29 cellular contexts compared by ENCODE assay signal in genomic region chr2:168373468-168373867, GRCh38.
"Had no signal": no experiment of that assay in that cellular context is flagged by ENCODE, and none has a peak within 500 bp of the region (broad histone marks: within the 10 kb centered on the region; RNA-seq: fewer than 3 reads in every experiment).

No MANE protein-coding gene starts in this region.

- H3K4me1 Mint-ChIP-seq: stimulated activated memory B cell treated with anti-CD40 and anti-IgM and Interleukin-4, amounts not matched to agents 10 μg/mL and 1 μg/mL and 100 μg/mL, for 72 hours had no signal

- H3K27ac Mint-ChIP-seq: stimulated activated effector memory CD8-positive, alpha-beta T cell treated with anti-CD3 and anti-CD28 coated beads, Interleukin-12 subunit alpha, Interleukin-12 subunit beta, amount 100 ng/mL, for 72 hours; stimulated activated memory B cell treated with anti-CD40 and anti-IgM and Interleukin-4, amounts not matched to agents 10 μg/mL and 1 μg/mL and 100 μg/mL, for 72 hours; stimulated activated naive B cell treated with anti-CD40 and anti-IgM and Interleukin-4, amounts not matched to agents 10 μg/mL and 1 μg/mL and 100 μg/mL, for 72 hours; stimulated activated naive CD8-positive, alpha-beta T cell treated with anti-CD3 and anti-CD28 coated beads, Interleukin-15, amount 100 ng/mL, for 72 hours; stimulated activated naive CD8-positive, alpha-beta T cell treated with anti-CD3 and anti-CD28 coated beads, Interleukin-15, Interleukin-2, amounts not matched to agents 100 ng/mL and 50 ng/mL, for 24 hours; type B pancreatic cell had no signal

- H3K36me3 Mint-ChIP-seq: stimulated activated effector memory CD8-positive, alpha-beta T cell treated with anti-CD3 and anti-CD28 coated beads, Interleukin-12 subunit alpha, Interleukin-12 subunit beta, amount 100 ng/mL, for 72 hours; stimulated activated memory B cell treated with anti-CD40 and anti-IgM and Interleukin-4, amounts not matched to agents 10 μg/mL and 1 μg/mL and 100 μg/mL, for 72 hours; type B pancreatic cell had no signal

- H3K4me1 ChIP-seq: stomach, suprapubic skin, testis, thyroid gland, tibial artery, tibial nerve, transverse colon, upper lobe of left lung, upper lobe of right lung, uterus, vagina had no signal

- H3K27me3 Mint-ChIP-seq: stimulated activated naive CD8-positive, alpha-beta T cell treated with anti-CD3 and anti-CD28 coated beads, Interleukin-15, amount 100 ng/mL, for 72 hours; stimulated activated naive CD8-positive, alpha-beta T cell treated with anti-CD3 and anti-CD28 coated beads, Interleukin-15, Interleukin-2, amounts not matched to agents 100 ng/mL and 50 ng/mL, for 24 hours had no signal

- H3K36me3 ChIP-seq: stomach, suprapubic skin, thoracic aorta, thyroid gland, tibial artery, tibial nerve, transverse colon, upper lobe of left lung, upper lobe of right lung, vagina had no signal

- H3K9me3 Mint-ChIP-seq: stimulated activated naive CD8-positive, alpha-beta T cell treated with anti-CD3 and anti-CD28 coated beads, Interleukin-15, Interleukin-2, amounts not matched to agents 100 ng/mL and 50 ng/mL, for 24 hours had no signal

- H3K9me3 ChIP-seq: testis, thyroid gland, transverse colon, upper lobe of left lung, upper lobe of right lung, uterus, vagina had no signal

- H3K4me3 Mint-ChIP-seq: stimulated activated effector memory CD8-positive, alpha-beta T cell treated with anti-CD3 and anti-CD28 coated beads, Interleukin-12 subunit alpha, Interleukin-12 subunit beta, amount 100 ng/mL, for 72 hours; stimulated activated memory B cell treated with anti-CD40 and anti-IgM and Interleukin-4, amounts not matched to agents 10 μg/mL and 1 μg/mL and 100 μg/mL, for 72 hours; stimulated activated naive B cell treated with anti-CD40 and anti-IgM and Interleukin-4, amounts not matched to agents 10 μg/mL and 1 μg/mL and 100 μg/mL, for 72 hours; stimulated activated naive CD8-positive, alpha-beta T cell treated with anti-CD3 and anti-CD28 coated beads, Interleukin-15, amount 100 ng/mL, for 72 hours; stimulated activated naive CD8-positive, alpha-beta T cell treated with anti-CD3 and anti-CD28 coated beads, Interleukin-15, Interleukin-2, amounts not matched to agents 100 ng/mL and 50 ng/mL, for 24 hours; type B pancreatic cell had no signal

- H3K4me3 ChIP-seq: stomach, suprapubic skin, testis, thoracic aorta, thyroid gland, tibial artery, tibial nerve, transverse colon, upper lobe of left lung, upper lobe of right lung, uterus, vagina had no signal

- DNase-seq: stimulated activated CD4-positive, alpha-beta T cell treated with anti-CD3 and anti-CD28 coated beads, Interleukin-2, amount 100 ng/mL, for 48 hours; stimulated activated CD4-positive, alpha-beta T cell treated with anti-CD3 and anti-CD28 coated beads, Interleukin-4, amount 100 ng/mL, for 1 hour; stimulated activated CD4-positive, alpha-beta T cell treated with anti-CD3 and anti-CD28 coated beads, Interleukin-4, amount 100 ng/mL, for 24 hours; stimulated activated CD4-positive, alpha-beta T cell treated with anti-CD3 and anti-CD28 coated beads, Interleukin-4, amount 100 ng/mL, for 4 hours; stimulated activated CD8-positive, alpha-beta memory T cell treated with anti-CD3 and anti-CD28 coated beads, Interleukin-4, amount 100 ng/mL, for 48 hours; stimulated activated naive B cell treated with anti-CD40 and anti-IgM and Interleukin-4, amounts not matched to agents 10 μg/mL and 1 μg/mL and 100 μg/mL, for 72 hours; stimulated activated naive CD4-positive, alpha-beta T cell; stimulated activated naive CD4-positive, alpha-beta T cell treated with Interleukin-2 at 50 U/mL for 16 hours; stimulated activated naive CD8-positive, alpha-beta T cell treated with anti-CD3 and anti-CD28 coated beads, Interleukin-15, amount 100 ng/mL, for 72 hours; stimulated activated naive CD8-positive, alpha-beta T cell treated with anti-CD3 and anti-CD28 coated beads, Interleukin-15, Interleukin-2, amounts not matched to agents 100 U/mL and 50 U/mL, for 24 hours; stomach; substantia nigra; testis; thyroid gland; tibial artery; transverse colon; trophoblast cell; upper lobe of left lung; upper lobe of right lung; uterus had no signal

- H3K27me3 ChIP-seq: stomach, suprapubic skin, testis, thyroid gland, tibial artery, tibial nerve, transverse colon, upper lobe of left lung, upper lobe of right lung, uterus, vagina had no signal

- ATAC-seq: stimulated activated effector memory CD8-positive, alpha-beta T cell treated with anti-CD3 and anti-CD28 coated beads, Interleukin-12 subunit alpha, Interleukin-12 subunit beta, amount 100 ng/mL, for 72 hours; stimulated activated memory B cell treated with anti-CD40 and anti-IgM and Interleukin-4, amounts not matched to agents 10 μg/mL and 1 μg/mL and 100 μg/mL, for 72 hours; stimulated activated naive B cell treated with anti-CD40 and anti-IgM and Interleukin-4, amounts not matched to agents 10 μg/mL and 1 μg/mL and 100 μg/mL, for 72 hours; stimulated activated naive CD8-positive, alpha-beta T cell treated with anti-CD3 and anti-CD28 coated beads, Interleukin-15, amount 100 ng/mL, for 72 hours; stimulated activated naive CD8-positive, alpha-beta T cell treated with anti-CD3 and anti-CD28 coated beads, Interleukin-15, Interleukin-2, amounts not matched to agents 100 U/mL and 50 U/mL, for 24 hours; upper lobe of right lung had no signal

- H3K27ac ChIP-seq: stomach, suprapubic skin, testis, thoracic aorta, thyroid gland, tibial artery, tibial nerve, transverse colon, upper lobe of left lung, upper lobe of right lung, uterus, vagina had no signal

- FAIRE-seq: urothelium cell line had no signal
